Comparison of ENCODE assay signal across 14 cellular contexts in the genomic region with DNA sequence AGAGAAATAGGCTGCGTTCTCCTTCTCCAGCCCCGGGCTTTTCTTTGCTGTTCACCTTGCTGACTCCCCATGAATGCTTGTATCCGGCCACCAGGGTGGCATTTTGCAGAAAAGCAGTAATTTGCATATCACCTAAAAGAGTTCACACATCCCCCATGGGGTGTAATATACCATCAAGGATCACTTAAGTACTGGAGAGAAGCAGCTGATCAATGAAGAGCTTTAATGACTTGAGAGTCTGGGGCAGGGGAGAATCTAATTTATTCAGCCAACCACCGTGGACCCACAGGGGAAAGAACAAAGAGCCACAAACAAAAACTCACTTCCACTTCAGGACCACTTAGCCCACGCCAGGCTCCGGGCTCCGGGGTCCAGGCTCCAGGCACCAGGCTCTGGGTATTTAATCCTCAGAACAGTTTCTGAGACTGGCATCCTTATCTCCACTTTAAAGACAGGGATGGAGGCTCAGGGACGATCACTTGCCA. TPM values are rescaled to one million over a fixed set of nuclear protein-coding genes. Genes with fewer than 3 reads are reported as not detected.
DNase-seq lines count a peak whose midpoint lies in the region; ATAC-seq, FAIRE-seq and TF ChIP-seq lines count a peak whose summit lies in the region.
"Had no signal": no experiment of that assay in that cellular context is flagged by ENCODE, and none has a peak within 500 bp of the region (broad histone marks: within the 10 kb centered on the region; RNA-seq: fewer than 3 reads in every experiment).

No MANE protein-coding gene starts in this region.

- SMC1A ChIA-PET in GM12878 (lab: Charles Lee; ENCODE audit: uncharacterized antibody, unreplicated experiment): interaction anchor here (0.7 to 4.4 kb wide), 15 partner anchors 9 to 218 kb away, joined by 3 to 29 read pairs (median 5); a partner anchor contains a TSS

- 0 out of 2 replicates have a peak, but pooled peaks have one; percentile 21 for TF ChIP-seq POLR2A in GM12878 (IDR thresholded peaks at IDR 0.05; ENCODE audit: low read depth, low read length)

- in situ Hi-C loops in GM12878 (cut with MboI): no loop called here

- POLR2A ChIA-PET in CD8-positive, alpha-beta T cell (lab: Charles Lee): interaction anchor here (0.6 to 1.3 kb wide), 2 partner anchors 34 to 77 kb away, joined by 3 to 4 read pairs; a partner anchor contains a TSS
- POLR2A ChIA-PET in GM12878 (lab: Charles Lee): interaction anchor here (0.6 to 6.2 kb wide), 6 partner anchors 17 to 216 kb away, joined by 3 to 60 read pairs (median 5); a partner anchor contains a TSS

- no peak for FAIRE-seq in GM12878 (lab: Jason Lieb, UNC)
- FAIRE-seq: TTC549 had no signal

- RAD21 ChIA-PET in GM12878 (lab: Charles Lee; ENCODE audit: unreplicated experiment): interaction anchor here (1.0 to 6.6 kb wide), 10 partner anchors 9 to 335 kb away, joined by 3 to 87 read pairs (median 10); a partner anchor contains a TSS

- H3K4me3 ChIP-seq in CD8-positive, alpha-beta T cell (ENCODE audit: low read depth, low read length): no peak overlapping the region
- peak overlapping the region; percentile 46; the same call in 1 of the 2 replicates for H3K4me3 ChIP-seq in GM12878
- H3K4me3 ChIP-seq: cardiac muscle cell, suprapubic skin had no signal

- H3K27me3 Mint-ChIP-seq in CD8-positive, alpha-beta T cell (ENCODE audit: low read depth): no peaks in the 10 kb centered on the region

- H3K4me1 Mint-ChIP-seq in CD8-positive, alpha-beta T cell (ENCODE audit: low read depth): peaks cover 31% of the 10 kb centered on the region

- peak; percentile 34 for ATAC-seq in CD8-positive, alpha-beta T cell
- ATAC-seq in GM18517 (IDR thresholded peaks at IDR 0.05; ENCODE audit: unreplicated experiment): peak; percentile 50
- ATAC-seq in HG03442 (IDR thresholded peaks at IDR 0.05; ENCODE audit: unreplicated experiment): peak; percentile 20
- peak; percentile 72 for ATAC-seq in GM12878
- ATAC-seq in GM19324 (IDR thresholded peaks at IDR 0.05; ENCODE audit: low FRiP score, unreplicated experiment): no peak
- ATAC-seq in HG02981 (IDR thresholded peaks at IDR 0.05; ENCODE audit: unreplicated experiment): no peak
- ATAC-seq: right cardiac atrium had no signal

- no peaks in the 10 kb centered on the region for H3K27me3 ChIP-seq in CD8-positive, alpha-beta T cell (ENCODE audit: insufficient read depth, low read length)
- H3K27me3 ChIP-seq in GM12878 (replicated peaks in 1 of 2; ENCODE audit: control insufficient read depth in 2 of 2, insufficient read depth in 2 of 2, low read length in 1 of 2): no peaks in the 10 kb centered on the region
- H3K27me3 ChIP-seq: cardiac muscle cell, suprapubic skin had no signal

- peak overlapping the region; percentile 52 for H3K4me3 Mint-ChIP-seq in CD8-positive, alpha-beta T cell

- H3K27ac Mint-ChIP-seq in CD8-positive, alpha-beta T cell: peak overlapping the region; percentile 63

- H3K4me2 ChIP-seq in GM12878 (ENCODE audit: control insufficient read depth, insufficient read depth): peak overlapping the region; percentile 96

- TF ChIP-seq EP300 in GM12878 (IDR thresholded peaks at IDR 0.05; ENCODE audit: borderline replicate concordance in 1 of 2, control insufficient read depth in 1 of 2, low read depth in 2 of 2, low read length in 2 of 2): peak; percentile 13 to 26; a peak in 2 of 4 replicates

- peaks cover 2% of the 10 kb centered on the region for H3K36me3 Mint-ChIP-seq in CD8-positive, alpha-beta T cell

- H3K4me1 ChIP-seq in CD8-positive, alpha-beta T cell (ENCODE audit: insufficient read depth, low read length): peaks cover 27% of the 10 kb centered on the region
- peaks cover 47% of the 10 kb centered on the region for H3K4me1 ChIP-seq in GM12878 (ENCODE audit: control insufficient read depth, insufficient read depth, low read length)

- no peak overlapping the region for H2AFZ ChIP-seq in GM12878 (ENCODE audit: control insufficient read depth, low read depth, low read length)

- peak; percentile 33 for TF ChIP-seq CTCF in CD8-positive, alpha-beta T cell (IDR thresholded peaks at IDR 0.05)
- peak in 2 of 3 experiments; percentile 30 to 36; a peak in 3 of 6 replicates for TF ChIP-seq CTCF in GM12878 (IDR thresholded peaks at IDR 0.05 in 2 of 3, conservative IDR thresholded peaks at IDR 0.05 in 1 of 3; ENCODE audit: control insufficient read depth in 2 of 3, extremely low read depth in 1 of 3, insufficient read depth in 1 of 3, low read depth in 3 of 3, low read length in 3 of 3)

- H3K9ac ChIP-seq in GM12878 (ENCODE audit: control insufficient read depth, insufficient read depth, low read length): peak overlapping the region; percentile 70

- H3K9me3 ChIP-seq in CD8-positive, alpha-beta T cell (ENCODE audit: low read length): no peaks in the 10 kb centered on the region
- no peaks in the 10 kb centered on the region for H3K9me3 ChIP-seq in GM12878 (replicated peaks; ENCODE audit: control insufficient read depth, insufficient read depth, low read length)
- H3K9me3 ChIP-seq: suprapubic skin had no signal

- no peaks in the 10 kb centered on the region for H3K36me3 ChIP-seq in CD8-positive, alpha-beta T cell (ENCODE audit: insufficient read depth, low read length)
- H3K36me3 ChIP-seq in GM12878 (ENCODE audit: control insufficient read depth in 2 of 2, insufficient read depth in 2 of 2, low read length in 1 of 2): no peaks in the 10 kb centered on the region
- H3K36me3 ChIP-seq: cardiac muscle cell, suprapubic skin had no signal

- peak overlapping the region; percentile 34 for H3K27ac ChIP-seq in CD8-positive, alpha-beta T cell (ENCODE audit: low read depth, low read length)
- peak overlapping the region; percentile 83 for H3K27ac ChIP-seq in GM12878 (ENCODE audit: control insufficient read depth, insufficient read depth)
- H3K27ac ChIP-seq: cardiac muscle cell, suprapubic skin had no signal

- peak in 3 of 7 experiments; percentile 19 to 40 (median 24) for DNase-seq in CD8-positive, alpha-beta T cell
- peak; percentile 64 for DNase-seq in GM12878 (ENCODE audit: low read depth, low spot score)
- no peak for DNase-seq in A172 (ENCODE audit: low spot score)
- no peak for DNase-seq in foreskin melanocyte
- DNase-seq: DMS53, NCI-H2171 treated with DMSO at 0.1 percent for 48 hours, right cardiac atrium had no signal

- no TSS peak for BruUV-seq in GM12878 (replicated peaks; lab: Mats Ljungman, UMichigan)

- no peaks in the 10 kb centered on the region for H4K20me1 ChIP-seq in GM12878 (ENCODE audit: control insufficient read depth, insufficient read depth)

- WGBS in GM12878 (ENCODE audit: insufficient coverage, insufficient replicate concordance, low lambda C conversion rate, missing lambda C conversion rate): under 1% methylated on average over 8 of the region's 8 CpGs

- intact Hi-C loops in CD8-positive, alpha-beta T cell (cut with DNase I, micrococcal nuclease): no loop called here
- intact Hi-C loops in GM12878 (cut with micrococcal nuclease; ENCODE audit: unreplicated experiment): loop anchor here (1.0 to 5.0 kb wide), 2 partner anchors 33 to 105 kb away; a partner anchor contains a TSS

- CTCF ChIA-PET in CD8-positive, alpha-beta T cell (lab: Charles Lee): no interaction called here
- CTCF ChIA-PET in GM12878 (lab: Yijun Ruan, JAX): interaction anchor here (0.8 to 5.0 kb wide), 9 partner anchors 16 to 127 kb away, joined by 3 to 34 read pairs (median 3); a partner anchor contains a TSS

- peak; percentile 5; the same call in 1 of the 2 replicates for TF ChIP-seq RAD21 in GM12878 (IDR thresholded peaks at IDR 0.05; ENCODE audit: insufficient read depth, low read depth, low read length)

- no peaks in the 10 kb centered on the region for H3K79me2 ChIP-seq in GM12878 (ENCODE audit: control insufficient read depth, insufficient read depth, low read length)

- no peaks in the 10 kb centered on the region for H3K9me3 Mint-ChIP-seq in CD8-positive, alpha-beta T cell

TF ChIP-seq in GM12878, 131 proteins besides CTCF, POLR2A, EP300 and RAD21 (continues in another document):
- TF ChIP-seq RUNX3 (IDR thresholded peaks at IDR 0.05; ENCODE audit: low read length): peak; percentile 34; the same call in 1 of the 2 replicates
- TF ChIP-seq, protein P1, sequence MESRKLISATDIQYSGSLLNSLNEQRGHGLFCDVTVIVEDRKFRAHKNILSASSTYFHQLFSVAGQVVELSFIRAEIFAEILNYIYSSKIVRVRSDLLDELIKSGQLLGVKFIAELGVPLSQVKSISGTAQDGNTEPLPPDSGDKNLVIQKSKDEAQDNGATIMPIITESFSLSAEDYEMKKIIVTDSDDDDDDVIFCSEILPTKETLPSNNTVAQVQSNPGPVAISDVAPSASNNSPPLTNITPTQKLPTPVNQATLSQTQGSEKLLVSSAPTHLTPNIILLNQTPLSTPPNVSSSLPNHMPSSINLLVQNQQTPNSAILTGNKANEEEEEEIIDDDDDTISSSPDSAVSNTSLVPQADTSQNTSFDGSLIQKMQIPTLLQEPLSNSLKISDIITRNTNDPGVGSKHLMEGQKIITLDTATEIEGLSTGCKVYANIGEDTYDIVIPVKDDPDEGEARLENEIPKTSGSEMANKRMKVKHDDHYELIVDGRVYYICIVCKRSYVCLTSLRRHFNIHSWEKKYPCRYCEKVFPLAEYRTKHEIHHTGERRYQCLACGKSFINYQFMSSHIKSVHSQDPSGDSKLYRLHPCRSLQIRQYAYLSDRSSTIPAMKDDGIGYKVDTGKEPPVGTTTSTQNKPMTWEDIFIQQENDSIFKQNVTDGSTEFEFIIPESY (IDR thresholded peaks at IDR 0.05): no peak

RNA-seq across cellular contexts. Expression of a gene that starts 33.9 kb away (rescaled TPM):
- 100 to 1,000 TPM; 114 to 118 TPM for total RNA-seq in CD8-positive, alpha-beta T cell
- total RNA-seq in GM12878 (2013; cell fraction: nucleolus; rRNA removed): 161 and 179 TPM in 2 replicates
- total RNA-seq in GM12878 (2014; rRNA removed): 28.2 and 32.4 TPM in 2 replicates
- 18.2 and 19.0 TPM in 2 replicates for total RNA-seq in GM12878 (2014; rRNA removed; fragmentation: Illumina TruSeq; extraction: Trizol)
- total RNA-seq in GM12878 (2021): 58.1 and 66.1 TPM in 2 replicates
- polyA plus RNA-seq in GM12878 (2011; ENCODE audit: low read depth): 26.5 TPM
- 28.8 and 33.3 TPM in 2 replicates for polyA plus RNA-seq in GM12878 (2011; rRNA removed)
- 26.4 and 30.9 TPM in 2 replicates for polyA plus RNA-seq in GM12878 (2011; cell fraction: cytosol; rRNA removed)
- polyA plus RNA-seq in GM12878 (2011; cell fraction: nucleus; rRNA removed): 38.5 and 42.8 TPM in 2 replicates
- 46.1 and 55.7 TPM in 2 replicates for polyA plus RNA-seq in GM12878 (2012)
- 35.8 and 41.5 TPM in 2 replicates for polyA plus RNA-seq in GM12878 (2014; fragmentation: Illumina TruSeq; extraction: Trizol)
- polyA plus RNA-seq in GM12878 (2014; fragmentation: Nextera tagmentation; extraction: Ambion mirVana): 10 to 100 TPM in 1 of 2 experiments, 1 to 10 TPM in 1; 6.3 to 10.2 TPM
- 32.5 and 34.6 TPM in 2 replicates for polyA plus RNA-seq in GM12878 (2014; rRNA removed)
- 10 to 100 TPM; 48.5 to 52.3 TPM for polyA plus RNA-seq in GM12878 (2016; fragmentation: Nextera tagmentation; extraction: Ambion mirVana)
- 26.8 and 36.9 TPM in 2 replicates for polyA minus RNA-seq in GM12878 (2011; rRNA and poly(A)+ RNA removed)
- polyA minus RNA-seq in GM12878 (2011; cell fraction: cytosol; rRNA and poly(A)+ RNA removed): 18.6 and 19.0 TPM in 2 replicates
- polyA minus RNA-seq in GM12878 (2011; cell fraction: nucleus; rRNA and poly(A)+ RNA removed): 17.2 and 32.2 TPM in 2 replicates
- 56.3 and 61.8 TPM in 2 replicates for total RNA-seq in A172 (2014; rRNA removed; shearing (Covaris generic))

Comparison
In these comparisons a context has a peak if more than half of its experiments do, and no peak if none do; other contexts are left out.
1. ATAC-seq: peak in CD8-positive, alpha-beta T cell (single experiment), GM18517 (single experiment), HG03442 (single experiment) and GM12878 (single experiment); none in GM19324 (single experiment) and HG02981 (single experiment).